In the genomic region with DNA sequence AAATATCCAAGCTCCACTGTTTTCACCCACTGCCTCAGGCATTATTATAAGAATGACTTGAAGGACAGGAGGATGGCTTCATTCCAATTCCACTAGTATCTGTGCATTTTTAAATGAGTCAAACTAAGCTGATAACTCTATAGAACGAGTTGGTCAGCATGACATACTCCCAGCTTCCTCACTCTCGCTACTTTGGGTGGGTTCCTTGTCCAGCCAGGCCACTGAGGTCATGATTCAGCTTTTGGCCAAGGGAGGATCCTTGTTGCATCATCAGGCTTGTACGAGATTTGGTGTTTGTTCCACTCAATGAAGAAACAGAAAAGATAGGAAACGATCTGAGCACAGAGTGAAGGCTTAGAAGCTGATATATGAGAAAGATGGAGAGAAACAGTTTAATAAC, we compare ENCODE assay signal across 12 cellular contexts. TPM values are rescaled to one million over a fixed set of nuclear protein-coding genes. Genes with fewer than 3 reads are reported as not detected.
DNase-seq lines count a peak whose midpoint lies in the region; ATAC-seq, FAIRE-seq and TF ChIP-seq lines count a peak whose summit lies in the region.
"Had no signal": no experiment of that assay in that cellular context is flagged by ENCODE, and none has a peak within 500 bp of the region (broad histone marks: within the 10 kb centered on the region; RNA-seq: fewer than 3 reads in every experiment).

No MANE protein-coding gene starts in this region.

- in situ Hi-C loops in mammary epithelial cell (cut with MboI; ENCODE audit: low sequenced_read_pairs in 2 of 2), result no loop called here

- H3K4me2 ChIP-seq in mammary epithelial cell (ENCODE audit: insufficient read depth, low read depth, low read length), result peak overlapping the region; percentile 37
- H3K4me2 ChIP-seq in GM23338, result no peak overlapping the region
- H3K4me2 ChIP-seq in MM.1S (ENCODE audit: low read depth, low read length), result no peak overlapping the region

- peak; percentile 72 for DNase-seq in MG63
- DNase-seq in mammary epithelial cell, result peak; percentile 67
- no peak for DNase-seq in kidney
- no peak for DNase-seq in activated CD4-positive, alpha-beta T cell treated with anti-CD3 and anti-CD28 coated beads for 48 hours
- DNase-seq in GM23338 (ENCODE audit: low spot score), result no peak
- DNase-seq in MM.1S, result no peak
- DNase-seq: NCI-H2107; stimulated activated naive CD8-positive, alpha-beta T cell treated with anti-CD3 and anti-CD28 coated beads, Interleukin-15, amount 100 ng/mL, for 72 hours had no signal

- TF ChIP-seq CTCF in mammary epithelial cell (conservative IDR thresholded peaks at IDR 0.05 in 1 of 2, IDR thresholded peaks at IDR 0.05 in 1 of 2; ENCODE audit: extremely low read depth in 1 of 2, insufficient read depth in 1 of 2, low read depth in 1 of 2, low read length in 2 of 2) (no peak), kidney (IDR thresholded peaks at IDR 0.05; ENCODE audit: borderline replicate concordance, extremely low read depth, insufficient read depth) (no peak), GM23338 (conservative IDR thresholded peaks at IDR 0.05; ENCODE audit: low read depth in 2 of 2) (no peak), MM.1S (IDR thresholded peaks at IDR 0.05; ENCODE audit: low read length) (no peak)

- H3K27me3 ChIP-seq in MG63 (no peaks in the 10 kb centered on the region), mammary epithelial cell (ENCODE audit: insufficient read depth, low read length) (no peaks in the 10 kb centered on the region), subcutaneous abdominal adipose tissue (ENCODE audit: control insufficient read depth in 5 of 5, insufficient read depth in 4 of 5, low read length in 5 of 5) (no peaks in the 10 kb centered on the region), GM23338 (ENCODE audit: insufficient read depth) (no peaks in the 10 kb centered on the region), MM.1S (replicated peaks; ENCODE audit: insufficient read depth, low read length) (no peaks in the 10 kb centered on the region)

- no peaks in the 10 kb centered on the region for H4K20me1 ChIP-seq in mammary epithelial cell (ENCODE audit: insufficient read depth, low read length)
- no peaks in the 10 kb centered on the region for H4K20me1 ChIP-seq in GM23338 (replicated peaks; ENCODE audit: insufficient read depth)
- no peaks in the 10 kb centered on the region for H4K20me1 ChIP-seq in MM.1S (ENCODE audit: insufficient read depth, low read length)

- no peak for FAIRE-seq in kidney (lab: Jason Lieb, UNC)
- FAIRE-seq: frontal cortex had no signal

- H3F3A ChIP-seq in GM23338 (replicated peaks; ENCODE audit: low read depth) (no peaks in the 10 kb centered on the region), MM.1S (ENCODE audit: insufficient read depth, low read length) (no peaks in the 10 kb centered on the region)

- no peaks in the 10 kb centered on the region for H3K9me2 ChIP-seq in GM23338 (ENCODE audit: insufficient read depth)
- H3K9me2 ChIP-seq in MM.1S (replicated peaks; ENCODE audit: insufficient read depth, low read length), result no peaks in the 10 kb centered on the region

- H3K4me3 ChIP-seq in MG63 (no peak overlapping the region), mammary epithelial cell (replicated peaks in 1 of 3; ENCODE audit: insufficient read depth in 1 of 3, low read depth in 2 of 3, low read length in 3 of 3) (no peak overlapping the region), kidney (ENCODE audit: low read length in 2 of 2) (no peak overlapping the region), subcutaneous abdominal adipose tissue (ENCODE audit: low read depth in 1 of 5, low read length in 5 of 5) (no peak overlapping the region), GM23338 (no peak overlapping the region), MM.1S (ENCODE audit: low read length) (no peak overlapping the region)

- H3K9me3 Mint-ChIP-seq in GM23338, result no peaks in the 10 kb centered on the region
- H3K9me3 Mint-ChIP-seq: stimulated activated naive CD8-positive, alpha-beta T cell treated with anti-CD3 and anti-CD28 coated beads, Interleukin-15, amount 100 ng/mL, for 72 hours; T-helper 1 cell treated with Interleukin-12 subunit alpha and Interleukin-12 subunit beta and Interleukin-4 antibody, amounts not matched to agents 30 μg/mL and 1 μg/mL, for 36 hours had no signal

- intact Hi-C loops in mammary epithelial cell (cut with micrococcal nuclease) (no loop called here), kidney (cut with DNase I) (no loop called here)

- WGBS in mammary epithelial cell (ENCODE audit: low coverage, missing lambda C conversion rate), result 0% methylated on average over 4 of the region's 4 CpGs

- dilution Hi-C loops in mammary epithelial cell (cut with HindIII; ENCODE audit: low sequenced_read_pairs), result no loop called here

- H3K36me3 ChIP-seq in MG63 (peaks cover 10% of the 10 kb centered on the region), mammary epithelial cell (ENCODE audit: insufficient read depth, low read length) (no peaks in the 10 kb centered on the region), kidney (ENCODE audit: control insufficient read depth in 1 of 2, insufficient read depth in 2 of 2, low read length in 2 of 2) (peaks cover 13 to 19% of the 10 kb centered on the region in 2 donors), subcutaneous abdominal adipose tissue (ENCODE audit: control insufficient read depth in 5 of 5, insufficient read depth in 5 of 5, low read length in 5 of 5) (peaks cover 4 to 41% (median 25%) of the 10 kb centered on the region in 5 donors), GM23338 (ENCODE audit: insufficient read depth) (peaks cover 5% of the 10 kb centered on the region; the same call in 1 of the 2 replicates), MM.1S (replicated peaks; ENCODE audit: insufficient read depth, low read length) (no peaks in the 10 kb centered on the region)

- peaks cover 50% of the 10 kb centered on the region for H3K4me1 Mint-ChIP-seq in GM23338

- H3K9ac ChIP-seq in mammary epithelial cell (ENCODE audit: insufficient read depth, low read length), result no peak overlapping the region
- H3K9ac ChIP-seq in kidney (ENCODE audit: low read length in 2 of 2), result no peak overlapping the region
- H3K9ac ChIP-seq in subcutaneous abdominal adipose tissue (ENCODE audit: low read length in 5 of 5), result peak overlapping the region in 1 of 5 donors; percentile 7
- no peak overlapping the region for H3K9ac ChIP-seq in MM.1S (ENCODE audit: low read length)

- ATAC-seq in HG03571 (IDR thresholded peaks at IDR 0.05; ENCODE audit: unreplicated experiment) (no peak), GM23338 (no peak)
- ATAC-seq: stimulated activated naive CD8-positive, alpha-beta T cell treated with anti-CD3 and anti-CD28 coated beads, Interleukin-15, amount 100 ng/mL, for 72 hours had no signal

- H3K27me3 Mint-ChIP-seq in GM23338 (ENCODE audit: insufficient read depth, low read depth, poor library complexity), result no peaks in the 10 kb centered on the region
- H3K27me3 Mint-ChIP-seq: stimulated activated naive CD8-positive, alpha-beta T cell treated with anti-CD3 and anti-CD28 coated beads, Interleukin-15, amount 100 ng/mL, for 72 hours had no signal

- H3K4me1 ChIP-seq in mammary epithelial cell (ENCODE audit: insufficient read depth, low read length) (peaks cover 32% of the 10 kb centered on the region), kidney (ENCODE audit: control insufficient read depth in 1 of 2, insufficient read depth in 1 of 2, low read depth in 1 of 2, low read length in 2 of 2) (peaks cover 57 to 62% of the 10 kb centered on the region in 2 donors), subcutaneous abdominal adipose tissue (ENCODE audit: control insufficient read depth in 5 of 5, insufficient read depth in 5 of 5, low read length in 5 of 5) (peaks cover 19 to 97% (median 72%) of the 10 kb centered on the region in 5 donors), GM23338 (ENCODE audit: insufficient read depth) (peaks cover 42% of the 10 kb centered on the region), MM.1S (ENCODE audit: low read length) (no peaks in the 10 kb centered on the region)

- H2AFZ ChIP-seq in mammary epithelial cell (ENCODE audit: low read depth, low read length) (peak overlapping the region; percentile 43), GM23338 (no peak overlapping the region), MM.1S (ENCODE audit: low read length) (no peak overlapping the region)

- H3K27ac ChIP-seq in mammary epithelial cell (ENCODE audit: insufficient read depth, low read depth, low read length) (peak overlapping the region; percentile 39), kidney (ENCODE audit: low read depth in 2 of 2, low read length in 2 of 2) (peak overlapping the region; percentile 17 to 71), subcutaneous abdominal adipose tissue (ENCODE audit: low read depth, low read length) (peak overlapping the region; percentile 89), GM23338 (ENCODE audit: low read depth) (no peak overlapping the region), MM.1S (ENCODE audit: low read length) (no peak overlapping the region)

- H3K9me3 ChIP-seq in MG63 (no peaks in the 10 kb centered on the region), mammary epithelial cell (replicated peaks; ENCODE audit: insufficient read depth, low read length) (no peaks in the 10 kb centered on the region), kidney (ENCODE audit: control insufficient read depth in 1 of 2, low read length in 2 of 2) (no peaks in the 10 kb centered on the region), subcutaneous abdominal adipose tissue (ENCODE audit: control insufficient read depth in 5 of 5, low read length in 5 of 5) (no peaks in the 10 kb centered on the region), MM.1S (replicated peaks; ENCODE audit: insufficient read depth, low read length) (no peaks in the 10 kb centered on the region)

- H3K79me2 ChIP-seq in mammary epithelial cell (ENCODE audit: insufficient read depth, low read length) (no peaks in the 10 kb centered on the region), GM23338 (replicated peaks; ENCODE audit: insufficient read depth) (no peaks in the 10 kb centered on the region), MM.1S (ENCODE audit: low read length) (no peaks in the 10 kb centered on the region)

- H3K36me3 Mint-ChIP-seq in GM23338 (ENCODE audit: low read depth), result peaks cover 4% of the 10 kb centered on the region; the same call in 1 of the 3 replicates

- no peak overlapping the region for H3K27ac Mint-ChIP-seq in GM23338
- H3K27ac Mint-ChIP-seq: stimulated activated naive CD8-positive, alpha-beta T cell treated with anti-CD3 and anti-CD28 coated beads, Interleukin-15, amount 100 ng/mL, for 72 hours; T-helper 1 cell treated with Interleukin-12 subunit alpha and Interleukin-12 subunit beta and Interleukin-4 antibody, amounts not matched to agents 30 μg/mL and 1 μg/mL, for 36 hours had no signal

- CTCF ChIA-PET in mammary epithelial cell (lab: Charles Lee; ENCODE audit: low non-redundant PET), result no interaction called here

- BruUV-seq in mammary epithelial cell (replicated peaks; lab: Mats Ljungman, UMichigan), result no TSS peak

- H3K4me3 Mint-ChIP-seq in GM23338, result no peak overlapping the region
- H3K4me3 Mint-ChIP-seq: stimulated activated naive CD8-positive, alpha-beta T cell treated with anti-CD3 and anti-CD28 coated beads, Interleukin-15, amount 100 ng/mL, for 72 hours; T-helper 1 cell treated with Interleukin-12 subunit alpha and Interleukin-12 subunit beta and Interleukin-4 antibody, amounts not matched to agents 30 μg/mL and 1 μg/mL, for 36 hours had no signal

RNA-seq across cellular contexts. Expression of a gene that starts 19.8 kb away (rescaled TPM):
- 8.9 and 9.3 TPM in 2 replicates for total RNA-seq in MG63 (2014; rRNA removed; shearing (Covaris generic); ENCODE audit: low replicate concordance)
- total RNA-seq in mammary epithelial cell (10 to 100 TPM in 1 of 2 donors, 1 to 10 TPM in 1; 7.8 to 69.7 TPM), kidney (101 TPM)
- polyA plus RNA-seq in mammary epithelial cell (4.8 TPM), kidney (ENCODE audit: insufficient read depth, low read depth, low replicate concordance) (19.2 TPM), GM23338 (2016; fragmentation: Nextera tagmentation; extraction: Ambion mirVana) (4.4 and 5.6 TPM in 2 replicates)
- 3.5 TPM for polyA minus RNA-seq in mammary epithelial cell
- 13.0 and 17.4 TPM in 2 replicates for total RNA-seq in GM23338 (2014; rRNA removed; shearing (Covaris generic))

Comparison
In these comparisons a context has a peak if more than half of its experiments do, and no peak if none do; other contexts are left out.
1. DNase-seq: peak in MG63 (single experiment) and mammary epithelial cell (single experiment); none in kidney (single experiment), activated CD4-positive, alpha-beta T cell treated with anti-CD3 and anti-CD28 coated beads for 48 hours (single experiment), GM23338 (single experiment) and MM.1S (single experiment).
2. H3K27ac ChIP-seq: peak in mammary epithelial cell (single experiment), kidney (2 of 2) and subcutaneous abdominal adipose tissue (single experiment); none in GM23338 (single experiment) and MM.1S (single experiment).